Comparison of ENCODE assay signal across 7 cellular contexts in the genomic region with DNA sequence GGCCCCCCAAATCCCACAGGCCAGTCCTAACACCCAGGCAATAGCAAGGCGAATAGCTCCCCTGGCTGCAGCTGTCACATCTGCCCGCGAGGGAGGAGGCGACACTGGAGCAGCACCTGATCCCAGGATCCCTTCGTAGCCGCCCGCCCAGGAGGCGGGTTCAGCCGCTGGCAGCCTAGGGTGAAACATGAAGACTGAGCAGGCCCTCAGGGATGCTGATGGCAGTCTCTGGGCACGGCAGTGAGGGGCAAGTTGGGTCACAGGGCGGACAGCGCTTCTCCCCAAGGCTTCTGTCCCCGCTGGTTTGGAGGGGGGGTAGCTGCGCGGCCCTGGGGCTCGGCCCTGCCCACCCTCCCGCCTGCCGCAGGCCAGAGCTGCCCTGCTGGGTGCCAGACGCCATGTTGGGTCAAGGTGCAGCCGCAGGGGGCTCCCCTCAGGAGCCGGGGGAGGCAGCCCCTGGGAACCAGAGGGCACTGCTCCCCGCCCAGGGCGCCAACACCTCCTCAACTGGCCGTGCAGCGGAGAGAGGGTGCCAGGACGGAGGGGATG. TPM values are rescaled to one million over a fixed set of nuclear protein-coding genes. Genes with fewer than 3 reads are reported as not detected.
DNase-seq lines count a peak whose midpoint lies in the region; ATAC-seq and TF ChIP-seq lines count a peak whose summit lies in the region.

No MANE protein-coding gene starts in this region.

- no peaks in the 10 kb centered on the region; the same call in 1 of the 2 replicates for H4K20me1 ChIP-seq in GM23338 (replicated peaks; ENCODE audit: insufficient read depth)

- H3K27me3 ChIP-seq in GM23338 (ENCODE audit: insufficient read depth) (peaks cover 18% of the 10 kb centered on the region), endocrine pancreas (ENCODE audit: control insufficient read depth, insufficient read depth, low read length) (no peaks in the 10 kb centered on the region)

- H3K9me3 Mint-ChIP-seq in GM23338 (no peaks in the 10 kb centered on the region), nephron (no peaks in the 10 kb centered on the region)

- H3K4me1 ChIP-seq in GM23338 (ENCODE audit: insufficient read depth), result peaks cover 29% of the 10 kb centered on the region
- H3K4me1 ChIP-seq in endocrine pancreas (ENCODE audit: control insufficient read depth, insufficient read depth, low read length), result no peaks in the 10 kb centered on the region

- peak; percentile 16 for ATAC-seq in GM23338

- H3K4me1 Mint-ChIP-seq in GM23338 (peaks cover 48% of the 10 kb centered on the region), nephron (peaks cover 43% of the 10 kb centered on the region)

- H3K4me3 Mint-ChIP-seq in GM23338, result peak overlapping the region; percentile 73
- peak overlapping the region; percentile 84 to 92 (median 92) for H3K4me3 Mint-ChIP-seq in nephron

- no peaks in the 10 kb centered on the region for H3K9me3 ChIP-seq in endocrine pancreas (ENCODE audit: control insufficient read depth, low read length)

- no peak overlapping the region; the same call in 1 of the 2 replicates for H2AFZ ChIP-seq in GM23338

- H3K36me3 Mint-ChIP-seq in GM23338 (ENCODE audit: low read depth) (no peaks in the 10 kb centered on the region), nephron (ENCODE audit: low read depth) (no peaks in the 10 kb centered on the region)

- H3K27ac Mint-ChIP-seq in GM23338 (no peak overlapping the region), nephron (peak overlapping the region; percentile 84 to 89 (median 87))

- TF ChIP-seq CTCF in GM23338 (conservative IDR thresholded peaks at IDR 0.05; ENCODE audit: low read depth in 2 of 2) (peak; percentile 27 to 43; a peak in 3 of 4 replicates), nephron (IDR thresholded peaks at IDR 0.05; ENCODE audit: unreplicated experiment in 3 of 3) (no peak), GM10266 (IDR thresholded peaks at IDR 0.05; ENCODE audit: control insufficient read depth, insufficient read depth, low read depth, missing control alignments) (no peak)

- H3K79me2 ChIP-seq in GM23338 (replicated peaks; ENCODE audit: insufficient read depth), result 0 out of 2 replicates have a peak, but pooled peaks cover 3% of the 10 kb centered on the region

- H3K4me3 ChIP-seq in GM23338, result peak overlapping the region; percentile 66
- no peak overlapping the region for H3K4me3 ChIP-seq in endocrine pancreas (ENCODE audit: control insufficient read depth, insufficient read depth, low read length)

- H3K9me2 ChIP-seq in GM23338 (ENCODE audit: insufficient read depth), result no peaks in the 10 kb centered on the region

- peak overlapping the region; percentile 85 for H3K4me2 ChIP-seq in GM23338

- H3K27me3 Mint-ChIP-seq in GM23338 (ENCODE audit: insufficient read depth, low read depth, poor library complexity) (peaks cover 21% of the 10 kb centered on the region), nephron (ENCODE audit: low read depth) (no peaks in the 10 kb centered on the region)

- no peak overlapping the region for H3K27ac ChIP-seq in GM23338 (ENCODE audit: low read depth)

- DNase-seq in GM23338 (ENCODE audit: low spot score) (peak; percentile 72), NCI-H748 treated with DMSO at 0.1 percent for 48 hours (lab: John Stamatoyannopoulos, UW) (peak; percentile 44), NCI-H226 (no peak), GM10266 (ENCODE audit: extremely low spot score) (no peak), KG1 (lab: John Stamatoyannopoulos, UW) (no peak)

- H3K9ac ChIP-seq in endocrine pancreas (ENCODE audit: control insufficient read depth, insufficient read depth, low read length), result peak overlapping the region; percentile 30

- H3K36me3 ChIP-seq in GM23338 (ENCODE audit: insufficient read depth) (no peaks in the 10 kb centered on the region), endocrine pancreas (ENCODE audit: control insufficient read depth, insufficient read depth, low read length) (no peaks in the 10 kb centered on the region)

- peaks cover 17% of the 10 kb centered on the region; the same call in 1 of the 2 replicates for H3F3A ChIP-seq in GM23338 (replicated peaks; ENCODE audit: low read depth)

TF ChIP-seq in GM23338, 12 proteins besides CTCF, POLR2A, EP300 and RAD21:
- TF ChIP-seq POLR2AphosphoS5 (IDR thresholded peaks at IDR 0.05; ENCODE audit: low read depth) (0 out of 2 replicates have a peak, but pooled peaks have one; percentile 13), JUNB (IDR thresholded peaks at IDR 0.05; ENCODE audit: unreplicated experiment) (no peak), NANOG (IDR thresholded peaks at IDR 0.05; ENCODE audit: borderline replicate concordance) (no peak), EZH2 (IDR thresholded peaks at IDR 0.05; ENCODE audit: low read depth, unreplicated experiment) (no peak), CREB1 (CRISPR knock-in tag; IDR thresholded peaks at IDR 0.05; ENCODE audit: low read depth) (no peak)

RNA-seq across cellular contexts. Expression of a gene that starts 1.9 kb away (rescaled TPM):
- total RNA-seq in GM23338 (2014; rRNA removed; shearing (Covaris generic)), result 67.2 and 80.4 TPM in 2 replicates
- 42.9 and 47.2 TPM in 2 replicates for polyA plus RNA-seq in GM23338 (2016; fragmentation: Nextera tagmentation; extraction: Ambion mirVana)

Comparison
In these comparisons a context has a peak if more than half of its experiments do, and no peak if none do; other contexts are left out.
1. DNase-seq: peak in GM23338 (single experiment) and NCI-H748 treated with DMSO at 0.1 percent for 48 hours (single experiment); none in NCI-H226 (single experiment), GM10266 (single experiment) and KG1 (single experiment).
2. CTCF ChIP-seq: peak in GM23338 (2 of 2); none in nephron (0 of 3) and GM10266 (single experiment).